Comparison of ENCODE assay signal across 8 cellular contexts in the genomic region with DNA sequence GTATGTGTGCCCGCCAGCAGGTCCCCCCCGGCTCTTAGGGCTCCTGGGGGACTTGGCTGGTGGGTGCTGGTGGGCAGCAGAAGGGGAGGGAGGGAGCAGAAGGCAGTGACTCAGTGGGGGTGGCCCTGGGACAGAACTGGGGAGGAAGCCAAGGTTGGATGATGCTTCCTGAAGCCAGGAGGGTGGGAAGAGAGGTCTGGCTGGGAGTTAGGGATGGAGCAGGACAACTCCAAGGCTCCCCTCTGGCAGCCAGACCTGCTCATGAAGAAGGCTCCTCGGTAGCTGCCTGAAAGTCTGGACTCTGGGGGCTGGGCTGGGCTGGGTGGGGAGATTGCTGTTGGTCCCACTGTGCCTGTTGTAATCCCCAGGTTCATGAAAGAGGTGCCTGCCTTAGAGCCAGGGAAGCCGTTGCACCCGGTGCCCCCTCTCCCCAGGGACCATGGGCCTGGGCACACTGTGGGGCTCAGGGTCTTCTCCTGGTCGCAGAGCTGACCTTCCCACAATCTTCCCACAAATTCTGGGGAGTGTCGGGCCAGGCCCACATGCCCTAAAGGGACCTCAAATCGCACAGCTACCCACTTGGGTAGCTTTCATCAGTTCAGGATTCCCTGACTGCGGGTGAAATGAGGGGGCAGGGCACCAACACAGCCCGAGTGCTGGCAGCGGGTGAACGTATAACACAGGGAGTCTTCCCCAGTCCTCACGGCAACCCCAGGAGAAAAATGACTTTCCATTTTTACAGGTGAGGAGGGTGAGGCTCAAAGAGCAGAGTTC. TPM values are rescaled to one million over a fixed set of nuclear protein-coding genes. Genes with fewer than 3 reads are reported as not detected.
DNase-seq lines count a peak whose midpoint lies in the region; ATAC-seq, FAIRE-seq and TF ChIP-seq lines count a peak whose summit lies in the region.

No MANE protein-coding gene starts in this region.

- H3K9me3 Mint-ChIP-seq in HFFc6, result no peaks in the 10 kb centered on the region
- H3K9me3 Mint-ChIP-seq in activated naive CD8-positive, alpha-beta T cell treated with anti-CD3 and anti-CD28 coated beads, Interleukin-2, amount 50 U/mL, for 24 hours, result no peaks in the 10 kb centered on the region

- DNase-seq in ACHN (peak; percentile 80), HFFc6 (peak; percentile 75), keratinocyte (ENCODE audit: low read depth, low spot score) (no peak), thoracic aorta (ENCODE audit: low spot score) (no peak), DMS53 treated with DMSO at 0.1 percent for 48 hours (lab: John Stamatoyannopoulos, UW; ENCODE audit: unreplicated experiment) (no peak), left lobe of liver (ENCODE audit: low spot score) (no peak), NCI-H1436 treated with DMSO at 0.1 percent for 48 hours (lab: John Stamatoyannopoulos, UW) (no peak)
- DNase-seq in activated naive CD8-positive, alpha-beta T cell treated with anti-CD3 and anti-CD28 coated beads, Interleukin-2, amount 50 U/mL, for 24 hours, result peak; percentile 19

- in situ Hi-C loops in ACHN (cut with HindIII; ENCODE audit: low pct_ligation_motif_present, low pct_unique_long_range_greater_than_20kb, low sequenced_read_pairs), result no loop called here

- H3K9ac ChIP-seq in keratinocyte (ENCODE audit: control insufficient read depth, extremely low read depth, insufficient read depth, low read length), result peak overlapping the region; percentile 65

- no peaks in the 10 kb centered on the region for H3K9me1 ChIP-seq in keratinocyte (ENCODE audit: control insufficient read depth, extremely low read depth, insufficient read depth, low read length)

- H3K79me2 ChIP-seq in keratinocyte (ENCODE audit: control insufficient read depth, insufficient read depth, low read length), result no peaks in the 10 kb centered on the region

- H3K4me3 Mint-ChIP-seq in HFFc6, result peak overlapping the region; percentile 86
- peak overlapping the region; percentile 86 for H3K4me3 Mint-ChIP-seq in activated naive CD8-positive, alpha-beta T cell treated with anti-CD3 and anti-CD28 coated beads, Interleukin-2, amount 50 U/mL, for 24 hours

- H2AFZ ChIP-seq in keratinocyte (ENCODE audit: control insufficient read depth, low read length), result no peak overlapping the region

- H3K27ac Mint-ChIP-seq in HFFc6, result peak overlapping the region; percentile 99
- peak overlapping the region; percentile 90 for H3K27ac Mint-ChIP-seq in activated naive CD8-positive, alpha-beta T cell treated with anti-CD3 and anti-CD28 coated beads, Interleukin-2, amount 50 U/mL, for 24 hours

- no peak for ATAC-seq in activated naive CD8-positive, alpha-beta T cell treated with anti-CD3 and anti-CD28 coated beads, Interleukin-2, amount 50 U/mL, for 24 hours
- ATAC-seq in thoracic aorta (ENCODE audit: insufficient number of reproducible peaks, low FRiP score, low read depth) (peak; percentile 21), left lobe of liver (no peak)

- peaks cover 23% of the 10 kb centered on the region for H3K4me1 ChIP-seq in keratinocyte (ENCODE audit: control insufficient read depth, extremely low read depth, insufficient read depth, low read length)
- H3K4me1 ChIP-seq in thoracic aorta (ENCODE audit: control insufficient read depth in 1 of 2, low read depth in 2 of 2), result peaks cover 16 to 24% of the 10 kb centered on the region in 2 donors

- no peaks in the 10 kb centered on the region for H3K36me3 ChIP-seq in keratinocyte (ENCODE audit: control insufficient read depth in 2 of 2, extremely low read depth in 1 of 2, insufficient read depth in 2 of 2, low read length in 2 of 2)
- H3K36me3 ChIP-seq in thoracic aorta, result no peaks in the 10 kb centered on the region

- peak overlapping the region; percentile 29 for H3K27ac ChIP-seq in keratinocyte (ENCODE audit: control insufficient read depth, insufficient read depth, low read length)
- peak overlapping the region; percentile 77 to 82 for H3K27ac ChIP-seq in thoracic aorta

- dilution Hi-C loops in keratinocyte (cut with MboI; ENCODE audit: extremely low pct_ligation_motif_present, low sequenced_read_pairs), result no loop called here

- H3K4me1 Mint-ChIP-seq in HFFc6 (ENCODE audit: low read depth), result peaks cover 33% of the 10 kb centered on the region
- peaks cover 24% of the 10 kb centered on the region for H3K4me1 Mint-ChIP-seq in activated naive CD8-positive, alpha-beta T cell treated with anti-CD3 and anti-CD28 coated beads, Interleukin-2, amount 50 U/mL, for 24 hours

- peaks cover 1% of the 10 kb centered on the region; the same call in 1 of the 2 replicates for H3K27me3 Mint-ChIP-seq in HFFc6 (ENCODE audit: insufficient read depth)
- no peaks in the 10 kb centered on the region for H3K27me3 Mint-ChIP-seq in activated naive CD8-positive, alpha-beta T cell treated with anti-CD3 and anti-CD28 coated beads, Interleukin-2, amount 50 U/mL, for 24 hours

- peaks cover 36% of the 10 kb centered on the region for H3K27me3 ChIP-seq in keratinocyte (ENCODE audit: control insufficient read depth, extremely low read depth, insufficient read depth, low read length)
- H3K27me3 ChIP-seq in thoracic aorta (replicated peaks; ENCODE audit: insufficient read depth), result no peaks in the 10 kb centered on the region

- no peak for TF ChIP-seq CTCF in HFFc6 (IDR thresholded peaks at IDR 0.05)
- no peak for TF ChIP-seq CTCF in keratinocyte (optimal IDR thresholded peaks at IDR 0.05 in 1 of 3, IDR thresholded peaks at IDR 0.05 in 1 of 3, conservative IDR thresholded peaks at IDR 0.05 in 1 of 3; ENCODE audit: extremely low read depth in 1 of 3, insufficient read depth in 2 of 3, low read length in 3 of 3)
- TF ChIP-seq CTCF in thoracic aorta (IDR thresholded peaks at IDR 0.05), result no peak

- peak; percentile 71 for FAIRE-seq in keratinocyte (lab: Jason Lieb, UNC)

- no peaks in the 10 kb centered on the region for H4K20me1 ChIP-seq in keratinocyte (ENCODE audit: control insufficient read depth, extremely low read depth, insufficient read depth, low read length)

- no peaks in the 10 kb centered on the region for H3K9me3 ChIP-seq in keratinocyte (ENCODE audit: control insufficient read depth, low read depth, low read length)
- no peaks in the 10 kb centered on the region for H3K9me3 ChIP-seq in thoracic aorta

- H3K36me3 Mint-ChIP-seq in HFFc6 (ENCODE audit: low read depth), result peaks cover 8% of the 10 kb centered on the region
- H3K36me3 Mint-ChIP-seq in activated naive CD8-positive, alpha-beta T cell treated with anti-CD3 and anti-CD28 coated beads, Interleukin-2, amount 50 U/mL, for 24 hours (ENCODE audit: low read depth), result peaks cover 19% of the 10 kb centered on the region

- H3K4me3 ChIP-seq in keratinocyte (ENCODE audit: control insufficient read depth in 2 of 3, extremely low read depth in 1 of 3, insufficient read depth in 2 of 3, low read depth in 1 of 3, low read length in 3 of 3), result peak overlapping the region; percentile 29 to 63 (median 47)
- peak overlapping the region; percentile 71 for H3K4me3 ChIP-seq in thoracic aorta

- peak overlapping the region; percentile 59 for H3K4me2 ChIP-seq in keratinocyte (ENCODE audit: control insufficient read depth, extremely low read depth, insufficient read depth, low read depth, low read length)

RNA-seq across cellular contexts. Expression of a gene that starts 1.1 kb away (rescaled TPM):
- total RNA-seq in HFFc6 (2021; fragmentation: NEBNext Ultra II Directional; extraction: Animal tissue kit (Norgen Biotek cat#: 25700)), result 10 to 100 TPM in 5 of 6 experiments, 1 to 10 TPM in 1; 8.6 to 14.1 (median 13.0) TPM
- 0.80 to 4.3 TPM (median 1.3 TPM) in 3 replicates for polyA plus RNA-seq in keratinocyte
- 0.94 TPM for polyA plus RNA-seq in keratinocyte (2011; ENCODE audit: low read depth)
- 0.68 and 1.3 TPM in 2 replicates for polyA plus RNA-seq in keratinocyte (2011; cell fraction: cytosol; rRNA removed)
- 7.1 and 9.7 TPM in 2 replicates for polyA plus RNA-seq in keratinocyte (2011; cell fraction: nucleus; rRNA removed)
- 0.60 and 4.4 TPM in 2 replicates for polyA plus RNA-seq in keratinocyte (2012; ENCODE audit: low replicate concordance)
- polyA minus RNA-seq in keratinocyte, result 1.4 to 4.9 TPM (median 2.5 TPM) in 3 replicates
- 7.7 TPM for polyA minus RNA-seq in keratinocyte (2011; cell fraction: cytosol; rRNA and poly(A)+ RNA removed)
- 2.5 and 2.6 TPM in 2 replicates for polyA minus RNA-seq in keratinocyte (2011; cell fraction: nucleus; rRNA and poly(A)+ RNA removed)
- total RNA-seq in thoracic aorta, result 10 to 100 TPM in 1 of 2 donors, 1 to 10 TPM in 1; 3.1 to 15.6 TPM
- total RNA-seq in left lobe of liver, result 0.20 TPM

RNA-seq across cellular contexts. Expression of a gene that starts 29.4 kb away (rescaled TPM):
- total RNA-seq in HFFc6 (2021; fragmentation: NEBNext Ultra II Directional; extraction: Animal tissue kit (Norgen Biotek cat#: 25700)), result 1 to 10 TPM; 3.3 to 4.2 (median 3.7) TPM
- 0.51 to 0.68 TPM (median 0.62 TPM) in 3 replicates for polyA plus RNA-seq in keratinocyte
- polyA plus RNA-seq in keratinocyte (2011; ENCODE audit: low read depth), result 0.56 TPM
- 0.27 and 0.41 TPM in 2 replicates for polyA plus RNA-seq in keratinocyte (2011; cell fraction: cytosol; rRNA removed)
- polyA plus RNA-seq in keratinocyte (2011; cell fraction: nucleus; rRNA removed), result 2.4 and 3.5 TPM in 2 replicates
- 0.42 and 0.62 TPM in 2 replicates for polyA plus RNA-seq in keratinocyte (2012; ENCODE audit: low replicate concordance)
- 0.43 to 0.99 TPM (median 0.51 TPM) in 3 replicates for polyA minus RNA-seq in keratinocyte
- polyA minus RNA-seq in keratinocyte (2011; cell fraction: cytosol; rRNA and poly(A)+ RNA removed), result not detected
- polyA minus RNA-seq in keratinocyte (2011; cell fraction: nucleus; rRNA and poly(A)+ RNA removed), result 0.78 and 2.1 TPM in 2 replicates
- total RNA-seq in thoracic aorta (1 to 10 TPM; 1.4 to 1.8 TPM), left lobe of liver (0.30 TPM)

RNA-seq across cellular contexts. Expression of a gene that starts 30.9 kb away (rescaled TPM):
- total RNA-seq in HFFc6 (2021; fragmentation: NEBNext Ultra II Directional; extraction: Animal tissue kit (Norgen Biotek cat#: 25700)), result 10 to 100 TPM; 46.3 to 55.9 (median 51.1) TPM
- polyA plus RNA-seq in keratinocyte, result 21.6 to 29.6 TPM (median 29.4 TPM) in 3 replicates
- 17.7 TPM for polyA plus RNA-seq in keratinocyte (2011; ENCODE audit: low read depth)
- 10.3 and 15.2 TPM in 2 replicates for polyA plus RNA-seq in keratinocyte (2011; cell fraction: cytosol; rRNA removed)
- 91.1 and 111 TPM in 2 replicates for polyA plus RNA-seq in keratinocyte (2011; cell fraction: nucleus; rRNA removed)
- polyA plus RNA-seq in keratinocyte (2012; ENCODE audit: low replicate concordance), result 14.5 and 36.2 TPM in 2 replicates
- polyA minus RNA-seq in keratinocyte, result 17.5 to 52.8 TPM (median 35.1 TPM) in 3 replicates
- polyA minus RNA-seq in keratinocyte (2011; cell fraction: cytosol; rRNA and poly(A)+ RNA removed), result 41.4 TPM
- polyA minus RNA-seq in keratinocyte (2011; cell fraction: nucleus; rRNA and poly(A)+ RNA removed), result 25.7 and 33.4 TPM in 2 replicates
- total RNA-seq in thoracic aorta (10 to 100 TPM; 28.5 to 31.7 TPM), left lobe of liver (5.9 TPM)

RNA-seq across cellular contexts. Expression of a gene that starts 48.4 kb away (rescaled TPM):
- not detected for total RNA-seq in HFFc6 (2021; fragmentation: NEBNext Ultra II Directional; extraction: Animal tissue kit (Norgen Biotek cat#: 25700))
- polyA plus RNA-seq in keratinocyte, result not detected in 3 replicates
- polyA plus RNA-seq in keratinocyte (2011; ENCODE audit: low read depth), result not detected
- not detected in 2 replicates for polyA plus RNA-seq in keratinocyte (2011; cell fraction: cytosol; rRNA removed)
- not detected in 2 replicates for polyA plus RNA-seq in keratinocyte (2011; cell fraction: nucleus; rRNA removed)
- 0.06 TPM in 1 of 2 replicates, not detected in the other for polyA plus RNA-seq in keratinocyte (2012; ENCODE audit: low replicate concordance)
- not detected in 3 replicates for polyA minus RNA-seq in keratinocyte
- polyA minus RNA-seq in keratinocyte (2011; cell fraction: cytosol; rRNA and poly(A)+ RNA removed), result not detected
- polyA minus RNA-seq in keratinocyte (2011; cell fraction: nucleus; rRNA and poly(A)+ RNA removed), result not detected in 2 replicates
- total RNA-seq in thoracic aorta (not detected), left lobe of liver (not detected)

RNA-seq across cellular contexts. Expression of a gene that starts 48.4 kb away (rescaled TPM):
- not detected for total RNA-seq in HFFc6 (2021; fragmentation: NEBNext Ultra II Directional; extraction: Animal tissue kit (Norgen Biotek cat#: 25700))
- polyA plus RNA-seq in keratinocyte, result not detected in 3 replicates
- not detected for polyA plus RNA-seq in keratinocyte (2011; ENCODE audit: low read depth)
- not detected in 2 replicates for polyA plus RNA-seq in keratinocyte (2011; cell fraction: cytosol; rRNA removed)
- not detected in 2 replicates for polyA plus RNA-seq in keratinocyte (2011; cell fraction: nucleus; rRNA removed)
- not detected in 2 replicates for polyA plus RNA-seq in keratinocyte (2012; ENCODE audit: low replicate concordance)
- not detected in 3 replicates for polyA minus RNA-seq in keratinocyte
- polyA minus RNA-seq in keratinocyte (2011; cell fraction: cytosol; rRNA and poly(A)+ RNA removed), result not detected
- polyA minus RNA-seq in keratinocyte (2011; cell fraction: nucleus; rRNA and poly(A)+ RNA removed), result not detected in 2 replicates
- total RNA-seq in thoracic aorta, result not detected
- total RNA-seq in left lobe of liver, result 0.25 TPM

Comparison
In these comparisons a context has a peak if more than half of its experiments do, and no peak if none do; other contexts are left out.
1. DNase-seq: peak in ACHN (single experiment), HFFc6 (single experiment) and activated naive CD8-positive, alpha-beta T cell treated with anti-CD3 and anti-CD28 coated beads, Interleukin-2, amount 50 U/mL, for 24 hours (single experiment); none in keratinocyte (single experiment), thoracic aorta (single experiment), DMS53 treated with DMSO at 0.1 percent for 48 hours (single experiment), left lobe of liver (single experiment) and NCI-H1436 treated with DMSO at 0.1 percent for 48 hours (single experiment).